In genomic region chr7:56493704-56494450, GRCh38 we compare ENCODE assay signal across 7 cellular contexts.
"Had no signal": no experiment of that assay in that cellular context is flagged by ENCODE, and none has a peak within 500 bp of the region (broad histone marks: within the 10 kb centered on the region; RNA-seq: fewer than 3 reads in every experiment).

No MANE protein-coding gene starts in this region.

- H3K4me2 ChIP-seq: GM23338 had no signal

- H3K4me3 ChIP-seq: GM23338 had no signal

- ATAC-seq: GM23338, HepG2 had no signal

- H3K4me1 Mint-ChIP-seq: GM23338, H9, IgD-negative memory B cell had no signal

- H3K27me3 Mint-ChIP-seq: IgD-negative memory B cell had no signal

- DNase-seq: H9, HCEC 1CT, KBM-7 had no signal

- H3K27ac Mint-ChIP-seq: GM23338, H9, IgD-negative memory B cell had no signal

- H3K27ac ChIP-seq: HL-60 had no signal

- H3K4me3 Mint-ChIP-seq: GM23338, H9 had no signal

- H2AFZ ChIP-seq: GM23338 had no signal
